25 cellular contexts compared by ENCODE assay signal in genomic region chr6:6843777-6844176, GRCh38.
"Had no signal": no experiment of that assay in that cellular context is flagged by ENCODE, and none has a peak within 500 bp of the region (broad histone marks: within the 10 kb centered on the region; RNA-seq: fewer than 3 reads in every experiment).

No MANE protein-coding gene starts in this region.

- H3K27ac ChIP-seq: Peyer's patch, VCaP had no signal

- DNase-seq: activated CD4-positive, alpha-beta memory T cell treated with anti-CD3 and anti-CD28 coated beads for 36 hours; activated CD4-positive, alpha-beta T cell treated with anti-CD3 and anti-CD28 coated beads, Interleukin-2, amount 10 ng/mL, durations not matched to agents 7 days and 5 days; activated CD4-positive, CD25-positive, alpha-beta regulatory T cell; activated gamma-delta T cell; activated naive CD4-positive, alpha-beta T cell treated with anti-CD3 and anti-CD28 coated beads for 36 hours; activated T-cell treated with anti-CD3 and anti-CD28 coated beads for 4 hours; activated T-cell treated with anti-CD3 and anti-CD28 coated beads, Interleukin-2, amount 50 U/mL, for 48 hours; amygdala; cerebellar nuclear complex; Kasumi-1; KBM-7; NCI-H1048; NCI-H146; NCI-H187 treated with DMSO at 0.1 percent for 48 hours; NCI-H2081 treated with DMSO at 0.1 percent for 48 hours; NCI-H2171; NCI-H2227 treated with DMSO at 0.1 percent for 48 hours; NCI-H526; NCI-H774; SHP77 treated with DMSO at 0.1 percent for 48 hours; T-helper 17 cell; T-helper 9 cell had no signal

- H3K9me3 ChIP-seq: Peyer's patch had no signal

- H3K4me1 ChIP-seq: Peyer's patch had no signal

- H3K4me3 ChIP-seq: Peyer's patch had no signal

- ATAC-seq: activated T-helper 17 cell treated with anti-CD3 and anti-CD28 coated beads, Interleukin-2, amount 50 U/mL, for 72 hours; T-helper 17 cell had no signal

- H3K27me3 ChIP-seq: Peyer's patch had no signal

- H3K36me3 ChIP-seq: Peyer's patch had no signal
